Comparison of ENCODE assay signal across 1 cellular context in the genomic region with DNA sequence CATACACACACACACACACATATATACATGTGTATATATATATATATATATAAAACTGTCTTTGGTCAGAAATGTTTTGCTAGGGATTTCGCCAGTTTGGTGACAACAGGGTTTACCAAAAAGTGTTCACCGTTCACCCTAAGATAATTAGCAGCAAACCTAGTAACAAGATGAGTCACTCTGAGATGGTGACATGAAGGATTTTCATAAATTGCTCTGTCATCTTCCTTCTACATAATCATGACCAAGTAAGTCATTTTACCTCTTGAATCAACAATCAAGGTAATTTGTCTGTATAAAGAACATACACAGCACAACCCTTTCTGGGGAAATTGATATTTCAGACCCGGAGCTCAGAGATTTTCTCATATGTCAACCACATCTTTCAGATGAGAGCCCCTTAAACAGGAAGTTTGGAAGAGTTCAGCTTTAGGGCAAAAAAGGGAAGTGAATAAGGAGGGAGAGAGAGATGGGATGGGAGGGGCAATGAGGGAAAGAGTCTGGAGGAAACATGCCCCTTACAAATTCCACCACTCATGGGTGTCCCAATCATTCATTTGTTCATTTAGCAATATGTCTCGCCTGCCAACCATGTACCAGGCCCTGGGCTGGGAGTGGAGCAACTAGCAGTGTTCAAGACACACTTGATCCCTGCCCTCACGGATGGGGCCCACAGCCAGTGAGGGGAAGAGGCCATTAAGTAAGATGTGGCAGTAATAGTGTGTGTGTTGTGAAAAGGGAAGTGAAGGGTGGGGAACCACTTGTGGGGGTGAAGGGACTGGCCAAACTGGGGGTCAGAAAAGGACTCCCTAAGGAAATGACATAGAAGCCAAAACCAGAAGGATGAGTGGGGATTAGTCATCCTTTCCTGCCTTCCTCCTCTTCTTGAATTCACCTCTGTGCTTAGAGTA.
TF ChIP-seq lines count a peak whose summit lies in the region.

No MANE protein-coding gene starts in this region.

TF ChIP-seq in HepG2, 621 proteins besides CTCF, POLR2A, EP300 and RAD21 (continued from another document):
- TF ChIP-seq, protein P1, sequence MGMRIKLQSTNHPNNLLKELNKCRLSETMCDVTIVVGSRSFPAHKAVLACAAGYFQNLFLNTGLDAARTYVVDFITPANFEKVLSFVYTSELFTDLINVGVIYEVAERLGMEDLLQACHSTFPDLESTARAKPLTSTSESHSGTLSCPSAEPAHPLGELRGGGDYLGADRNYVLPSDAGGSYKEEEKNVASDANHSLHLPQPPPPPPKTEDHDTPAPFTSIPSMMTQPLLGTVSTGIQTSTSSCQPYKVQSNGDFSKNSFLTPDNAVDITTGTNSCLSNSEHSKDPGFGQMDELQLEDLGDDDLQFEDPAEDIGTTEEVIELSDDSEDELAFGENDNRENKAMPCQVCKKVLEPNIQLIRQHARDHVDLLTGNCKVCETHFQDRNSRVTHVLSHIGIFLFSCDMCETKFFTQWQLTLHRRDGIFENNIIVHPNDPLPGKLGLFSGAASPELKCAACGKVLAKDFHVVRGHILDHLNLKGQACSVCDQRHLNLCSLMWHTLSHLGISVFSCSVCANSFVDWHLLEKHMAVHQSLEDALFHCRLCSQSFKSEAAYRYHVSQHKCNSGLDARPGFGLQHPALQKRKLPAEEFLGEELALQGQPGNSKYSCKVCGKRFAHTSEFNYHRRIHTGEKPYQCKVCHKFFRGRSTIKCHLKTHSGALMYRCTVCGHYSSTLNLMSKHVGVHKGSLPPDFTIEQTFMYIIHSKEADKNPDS (CRISPR knock-in tag; IDR thresholded peaks at IDR 0.05), result no peak
- TF ChIP-seq, protein P2, sequence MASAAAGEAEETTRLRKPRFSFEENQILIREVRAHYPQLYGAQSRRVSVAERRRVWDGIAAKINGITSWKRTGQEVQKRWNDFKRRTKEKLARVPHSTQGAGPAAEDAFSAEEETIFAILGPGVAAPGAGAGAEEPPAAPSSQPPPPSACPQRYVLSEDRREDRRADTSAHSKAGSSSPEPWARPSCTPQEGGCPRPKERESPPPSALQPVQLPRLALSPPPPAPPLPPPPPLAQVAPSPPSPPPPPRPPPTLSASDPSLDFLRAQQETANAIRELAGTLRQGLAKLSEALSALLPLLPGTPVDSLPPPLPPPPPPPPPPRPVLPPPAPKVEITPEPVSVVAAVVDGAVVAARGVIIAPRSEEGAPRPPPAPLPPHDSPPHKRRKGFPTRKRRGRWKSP (CRISPR knock-in tag; IDR thresholded peaks at IDR 0.05), result no peak
- no peak for TF ChIP-seq PHF8 (CRISPR knock-in tag; IDR thresholded peaks at IDR 0.05)
- no peak for TF ChIP-seq STAG1 (CRISPR knock-in tag; IDR thresholded peaks at IDR 0.05)
- TF ChIP-seq, protein P3, sequence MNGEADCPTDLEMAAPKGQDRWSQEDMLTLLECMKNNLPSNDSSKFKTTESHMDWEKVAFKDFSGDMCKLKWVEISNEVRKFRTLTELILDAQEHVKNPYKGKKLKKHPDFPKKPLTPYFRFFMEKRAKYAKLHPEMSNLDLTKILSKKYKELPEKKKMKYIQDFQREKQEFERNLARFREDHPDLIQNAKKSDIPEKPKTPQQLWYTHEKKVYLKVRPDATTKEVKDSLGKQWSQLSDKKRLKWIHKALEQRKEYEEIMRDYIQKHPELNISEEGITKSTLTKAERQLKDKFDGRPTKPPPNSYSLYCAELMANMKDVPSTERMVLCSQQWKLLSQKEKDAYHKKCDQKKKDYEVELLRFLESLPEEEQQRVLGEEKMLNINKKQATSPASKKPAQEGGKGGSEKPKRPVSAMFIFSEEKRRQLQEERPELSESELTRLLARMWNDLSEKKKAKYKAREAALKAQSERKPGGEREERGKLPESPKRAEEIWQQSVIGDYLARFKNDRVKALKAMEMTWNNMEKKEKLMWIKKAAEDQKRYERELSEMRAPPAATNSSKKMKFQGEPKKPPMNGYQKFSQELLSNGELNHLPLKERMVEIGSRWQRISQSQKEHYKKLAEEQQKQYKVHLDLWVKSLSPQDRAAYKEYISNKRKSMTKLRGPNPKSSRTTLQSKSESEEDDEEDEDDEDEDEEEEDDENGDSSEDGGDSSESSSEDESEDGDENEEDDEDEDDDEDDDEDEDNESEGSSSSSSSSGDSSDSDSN (CRISPR knock-in tag; IDR thresholded peaks at IDR 0.05), result no peak
- no peak for TF ChIP-seq ZNF382 (CRISPR knock-in tag; IDR thresholded peaks at IDR 0.05; ENCODE audit: borderline replicate concordance)
- TF ChIP-seq MYC (CRISPR knock-in tag; IDR thresholded peaks at IDR 0.05; ENCODE audit: borderline replicate concordance), result no peak
- no peak for TF ChIP-seq MATR3 (CRISPR knock-in tag; IDR thresholded peaks at IDR 0.05)
- TF ChIP-seq, protein P4, sequence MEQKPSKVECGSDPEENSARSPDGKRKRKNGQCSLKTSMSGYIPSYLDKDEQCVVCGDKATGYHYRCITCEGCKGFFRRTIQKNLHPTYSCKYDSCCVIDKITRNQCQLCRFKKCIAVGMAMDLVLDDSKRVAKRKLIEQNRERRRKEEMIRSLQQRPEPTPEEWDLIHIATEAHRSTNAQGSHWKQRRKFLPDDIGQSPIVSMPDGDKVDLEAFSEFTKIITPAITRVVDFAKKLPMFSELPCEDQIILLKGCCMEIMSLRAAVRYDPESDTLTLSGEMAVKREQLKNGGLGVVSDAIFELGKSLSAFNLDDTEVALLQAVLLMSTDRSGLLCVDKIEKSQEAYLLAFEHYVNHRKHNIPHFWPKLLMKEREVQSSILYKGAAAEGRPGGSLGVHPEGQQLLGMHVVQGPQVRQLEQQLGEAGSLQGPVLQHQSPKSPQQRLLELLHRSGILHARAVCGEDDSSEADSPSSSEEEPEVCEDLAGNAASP (CRISPR knock-in tag; IDR thresholded peaks at IDR 0.05; ENCODE audit: borderline replicate concordance), result no peak
- no peak for TF ChIP-seq TRIM24 (CRISPR knock-in tag; IDR thresholded peaks at IDR 0.05)
- no peak for TF ChIP-seq ZBTB21 (CRISPR knock-in tag; IDR thresholded peaks at IDR 0.05)
